2 cellular contexts compared by ENCODE assay signal in the genomic region with DNA sequence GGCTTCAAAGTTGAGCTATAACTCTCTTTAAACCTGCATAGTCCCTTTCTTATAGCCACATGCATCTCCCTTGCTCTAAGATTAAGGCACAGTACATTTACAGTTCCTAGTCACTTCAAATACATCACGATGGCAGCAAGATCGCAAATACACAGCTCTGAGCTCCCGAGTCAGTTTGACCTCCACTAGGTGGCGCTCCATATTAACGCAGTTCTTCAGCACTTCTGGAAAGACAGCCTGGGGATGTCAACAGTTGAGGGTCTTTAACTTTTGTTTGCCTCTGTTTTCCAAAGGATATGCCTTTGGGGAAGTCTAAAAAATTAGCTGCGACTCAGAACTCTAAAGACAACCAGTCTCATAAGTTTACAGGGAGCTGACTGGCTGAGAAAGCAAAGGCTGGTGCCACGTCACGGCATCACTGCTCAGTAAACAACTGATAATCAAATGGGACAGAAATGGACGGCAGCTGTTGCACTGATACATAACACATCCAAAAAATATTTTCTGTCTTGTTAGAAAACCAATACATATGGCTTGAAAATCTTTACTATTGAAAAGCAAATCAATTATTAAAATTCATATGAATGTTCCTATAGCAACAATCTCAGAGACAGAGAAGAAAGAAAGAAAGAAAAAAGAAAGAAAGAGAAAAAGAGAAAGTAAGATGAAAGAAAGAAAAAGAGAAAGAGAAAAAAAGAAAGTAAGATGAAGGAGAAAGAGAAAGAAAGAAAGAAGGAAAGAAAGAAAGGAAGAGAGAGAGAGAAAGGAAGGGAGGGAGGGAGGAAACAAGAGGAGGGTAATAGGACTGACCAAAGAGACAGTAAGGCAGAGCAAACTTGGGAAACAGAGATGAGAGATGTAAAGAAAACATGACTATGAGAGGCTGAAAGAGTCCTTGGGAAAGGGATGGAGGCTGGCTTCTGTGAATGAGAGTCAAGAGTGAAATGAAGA.
A peak's percentile ranks its signal among the peaks of the same experiment; 100 is the strongest.
TF ChIP-seq lines count a peak whose summit lies in the region.

No MANE protein-coding gene starts in this region.

TF ChIP-seq in IMR-90, 13 proteins besides CTCF, POLR2A, EP300 and RAD21:
- TF ChIP-seq, protein P1, sequence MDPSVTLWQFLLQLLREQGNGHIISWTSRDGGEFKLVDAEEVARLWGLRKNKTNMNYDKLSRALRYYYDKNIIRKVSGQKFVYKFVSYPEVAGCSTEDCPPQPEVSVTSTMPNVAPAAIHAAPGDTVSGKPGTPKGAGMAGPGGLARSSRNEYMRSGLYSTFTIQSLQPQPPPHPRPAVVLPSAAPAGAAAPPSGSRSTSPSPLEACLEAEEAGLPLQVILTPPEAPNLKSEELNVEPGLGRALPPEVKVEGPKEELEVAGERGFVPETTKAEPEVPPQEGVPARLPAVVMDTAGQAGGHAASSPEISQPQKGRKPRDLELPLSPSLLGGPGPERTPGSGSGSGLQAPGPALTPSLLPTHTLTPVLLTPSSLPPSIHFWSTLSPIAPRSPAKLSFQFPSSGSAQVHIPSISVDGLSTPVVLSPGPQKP (IDR thresholded peaks at IDR 0.05; ENCODE audit: borderline replicate concordance, low read depth, low read length) = no peak
- TF ChIP-seq MAZ (IDR thresholded peaks at IDR 0.05; ENCODE audit: borderline replicate concordance, low read depth, low read length) (no peak), BHLHE40 (IDR thresholded peaks at IDR 0.05; ENCODE audit: low read depth, low read length) (no peak), RFX5 (IDR thresholded peaks at IDR 0.05; ENCODE audit: low read depth, low read length) (no peak), SMC3 (IDR thresholded peaks at IDR 0.05; ENCODE audit: low read depth, low read length) (peak; percentile 32), MXI1 (IDR thresholded peaks at IDR 0.05; ENCODE audit: borderline replicate concordance, low read depth, low read length) (no peak)

TF ChIP-seq in SK-N-SH, 30 proteins besides CTCF, POLR2A, EP300 and RAD21 (continued from another document):
- TF ChIP-seq, protein P2, sequence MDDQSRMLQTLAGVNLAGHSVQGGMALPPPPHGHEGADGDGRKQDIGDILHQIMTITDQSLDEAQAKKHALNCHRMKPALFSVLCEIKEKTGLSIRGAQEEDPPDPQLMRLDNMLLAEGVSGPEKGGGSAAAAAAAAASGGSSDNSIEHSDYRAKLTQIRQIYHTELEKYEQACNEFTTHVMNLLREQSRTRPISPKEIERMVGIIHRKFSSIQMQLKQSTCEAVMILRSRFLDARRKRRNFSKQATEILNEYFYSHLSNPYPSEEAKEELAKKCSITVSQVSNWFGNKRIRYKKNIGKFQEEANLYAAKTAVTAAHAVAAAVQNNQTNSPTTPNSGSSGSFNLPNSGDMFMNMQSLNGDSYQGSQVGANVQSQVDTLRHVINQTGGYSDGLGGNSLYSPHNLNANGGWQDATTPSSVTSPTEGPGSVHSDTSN (IDR thresholded peaks at IDR 0.05) = no peak
TF ChIP-seq in SK-N-SH: peak in this region for 1.
